8 cellular contexts compared by ENCODE assay signal in genomic region chr14:55411426-55412389, GRCh38. TPM values are rescaled to one million over a fixed set of nuclear protein-coding genes. Genes with fewer than 3 reads are reported as not detected.
DNase-seq lines count a peak whose midpoint lies in the region; ATAC-seq and TF ChIP-seq lines count a peak whose summit lies in the region.

ATG14 (minus strand) TSS chr14:55411830; CDS start chr14:55411822, 8 bp downstream.

- H3K36me3 Mint-ChIP-seq in neural crest cell (ENCODE audit: low read depth): no peaks in the 10 kb centered on the region

- no peaks in the 10 kb centered on the region for H4K20me1 ChIP-seq in DOHH2 (ENCODE audit: control insufficient read depth, insufficient read depth, low read depth, low read length)

- H3F3A ChIP-seq in DOHH2 (ENCODE audit: control insufficient read depth, insufficient read depth): no peaks in the 10 kb centered on the region

- H3K27ac ChIP-seq in DOHH2 (ENCODE audit: low read depth, low read length): 0 out of 2 replicates have a peak within 1 kb of the TSS, but pooled peaks have one; percentile 20
- H3K27ac ChIP-seq in stomach: peak within 1 kb of the TSS; percentile 76 to 89 (median 85)

- peaks cover 33% of the 10 kb centered on the region for H3K27me3 Mint-ChIP-seq in neural crest cell (ENCODE audit: low read depth)

- H3K4me1 Mint-ChIP-seq in neural crest cell: peaks cover 24% of the 10 kb centered on the region

- ATAC-seq in GM21786 (IDR thresholded peaks at IDR 0.05; ENCODE audit: unreplicated experiment): peak; percentile 97

- no peak for TF ChIP-seq CTCF in DOHH2 (IDR thresholded peaks at IDR 0.05; ENCODE audit: low read depth, low read length, poor library complexity, severe bottlenecking)
- TF ChIP-seq CTCF in fibroblast of villous mesenchyme (IDR thresholded peaks at IDR 0.05; ENCODE audit: insufficient read depth, low read depth, low read length): no peak
- TF ChIP-seq CTCF in neural crest cell (conservative IDR thresholded peaks at IDR 0.05): no peak
- TF ChIP-seq CTCF in stomach (IDR thresholded peaks at IDR 0.05): no peak

- H3K4me2 ChIP-seq in DOHH2 (ENCODE audit: low read length): peak within 1 kb of the TSS; percentile 98

- H3K36me3 ChIP-seq in DOHH2 (ENCODE audit: control insufficient read depth, low read length): no peaks in the 10 kb centered on the region
- H3K36me3 ChIP-seq in stomach: peaks cover 0 to 14% (median 6%) of the 10 kb centered on the region in 4 donors

- H3K79me2 ChIP-seq in DOHH2 (ENCODE audit: control insufficient read depth, low read length): peaks cover 36% of the 10 kb centered on the region

- H3K27ac Mint-ChIP-seq in neural crest cell (ENCODE audit: unreplicated experiment): peak within 1 kb of the TSS; percentile 75

- H3K4me1 ChIP-seq in DOHH2 (ENCODE audit: control insufficient read depth, low read length) (peaks cover 15% of the 10 kb centered on the region), stomach (peaks cover 8 to 51% (median 30%) of the 10 kb centered on the region in 4 donors)

- intact Hi-C loops in stomach (cut with DNase I; ENCODE audit: low total_unique reads): no loop called here

- TF ChIP-seq EP300 in stomach (IDR thresholded peaks at IDR 0.05): no peak

- peaks cover 4% of the 10 kb centered on the region for H3K27me3 ChIP-seq in DOHH2 (ENCODE audit: control insufficient read depth, low read length)
- H3K27me3 ChIP-seq in stomach: no peaks in the 10 kb centered on the region

- H3K9me3 Mint-ChIP-seq in neural crest cell: no peaks in the 10 kb centered on the region

- peak within 1 kb of the TSS; percentile 87 for H3K4me3 Mint-ChIP-seq in neural crest cell

- WGBS in stomach, 5 donors: 2 to 5% (median 3%) methylated on average over 24 to 57 of the region's 57 CpGs

- no peaks in the 10 kb centered on the region for H3K9me3 ChIP-seq in DOHH2 (ENCODE audit: control insufficient read depth, insufficient read depth, low read length)
- no peaks in the 10 kb centered on the region for H3K9me3 ChIP-seq in stomach

- H3K4me3 ChIP-seq in DOHH2 (ENCODE audit: low read length) (peak within 1 kb of the TSS; percentile 97), fibroblast of villous mesenchyme (ENCODE audit: low read depth, low read length) (peak within 1 kb of the TSS; percentile 91), stomach (peak within 1 kb of the TSS; percentile 93 to 99 (median 98))

- TF ChIP-seq POLR2A in stomach (IDR thresholded peaks at IDR 0.05): no peak

- H3K9me2 ChIP-seq in DOHH2 (replicated peaks; ENCODE audit: control insufficient read depth, low read length): no peaks in the 10 kb centered on the region

- DNase-seq in Kasumi-1 (lab: John Stamatoyannopoulos, UW) (peak; percentile 91 to 95), RPMI7951 (ENCODE audit: low read depth) (peak; percentile 75), fibroblast of villous mesenchyme (ENCODE audit: low read depth) (peak; percentile 83), neural crest cell (ENCODE audit: low read depth, low spot score) (peak; percentile 75), stomach (peak; percentile 82)
- DNase-seq in activated T-helper 9 cell treated with anti-CD3 and anti-CD28 coated beads, Interleukin-2, amount 50 U/mL, for 16 hours (ENCODE audit: low read depth): peak; percentile 68

RNA-seq across cellular contexts. Expression of gene ATG14, which starts in this region (rescaled TPM):
- total RNA-seq in RPMI7951 (2014; rRNA removed; shearing (Covaris generic)): 4.1 and 6.8 TPM in 2 replicates
- 14.5 and 14.7 TPM in 2 replicates for total RNA-seq in fibroblast of villous mesenchyme
- total RNA-seq in neural crest cell: 8.9 and 9.0 TPM in 2 replicates
- total RNA-seq in stomach: 10 to 100 TPM in 2 of 5 donors, 1 to 10 TPM in 3; 5.8 to 29.7 (median 7.0) TPM
- 1 to 10 TPM; 3.3 to 5.4 (median 3.7) TPM for polyA plus RNA-seq in stomach

Comparison
In these comparisons a context has a peak if more than half of its experiments do, and no peak if none do; other contexts are left out.
1. Peak in every context shown above with its lines: DNase-seq, ATAC-seq, H3K4me3 ChIP-seq and H3K27ac ChIP-seq.